In the genomic region with DNA sequence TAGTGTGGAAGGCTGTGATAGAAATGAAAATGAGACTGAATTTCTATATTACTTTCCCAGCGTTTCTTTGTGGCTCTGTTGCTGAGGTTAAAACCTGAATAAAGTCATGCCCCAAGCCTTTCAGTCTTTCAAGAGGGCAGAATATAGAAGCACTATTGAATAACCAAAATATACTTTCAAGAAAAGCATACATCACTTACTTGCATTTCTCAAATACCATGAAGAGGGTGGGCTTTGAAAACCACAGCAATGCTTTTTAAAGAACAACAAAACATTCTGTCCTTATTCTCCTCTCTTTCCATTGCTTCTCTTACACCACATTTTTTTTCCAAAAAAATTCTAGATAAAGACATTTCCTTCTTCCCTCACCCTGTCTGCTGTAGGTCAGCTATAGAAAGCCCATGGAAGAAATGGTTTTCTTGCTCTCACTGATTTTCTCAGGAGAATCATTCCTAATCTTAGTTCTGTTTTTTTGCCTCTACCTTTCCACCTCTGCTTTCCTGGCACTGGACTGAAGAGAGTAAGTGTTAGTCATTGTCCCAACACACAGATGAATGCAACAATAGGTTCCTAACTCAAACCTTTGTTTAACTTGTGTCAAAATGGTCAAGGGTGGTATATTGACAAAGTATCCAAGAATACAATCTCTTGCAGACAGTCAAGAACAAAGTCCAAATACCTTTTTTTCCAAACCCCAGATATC, we compare ENCODE assay signal across 21 cellular contexts. TPM values are rescaled to one million over a fixed set of nuclear protein-coding genes. Genes with fewer than 3 reads are reported as not detected.
DNase-seq lines count a peak whose midpoint lies in the region; ATAC-seq and TF ChIP-seq lines count a peak whose summit lies in the region.
"Had no signal": no experiment of that assay in that cellular context is flagged by ENCODE, and none has a peak within 500 bp of the region (broad histone marks: within the 10 kb centered on the region; RNA-seq: fewer than 3 reads in every experiment).

No MANE protein-coding gene starts in this region.

- DNase-seq in AG10803 (ENCODE audit: low read depth) (peak; percentile 34), M059J (ENCODE audit: low read depth) (peak; percentile 35), choroid plexus epithelial cell (ENCODE audit: low read depth) (peak; percentile 80), left colon (no peak), ascending aorta (ENCODE audit: low spot score in 2 of 2) (no peak), cerebellar nuclear complex (lab: John Stamatoyannopoulos, UW) (no peak)
- DNase-seq in stimulated activated CD4-positive, alpha-beta T cell treated with anti-CD3 and anti-CD28 coated beads, Interleukin-4, amount 100 ng/mL, for 1 hour: no peak
- DNase-seq: activated CD4-positive, alpha-beta T cell treated with anti-CD3 and anti-CD28 coated beads for 4 hours; activated naive CD8-positive, alpha-beta T cell treated with anti-CD3 and anti-CD28 coated beads for 36 hours; C1 segment of cervical spinal cord; central memory CD4-positive, alpha-beta T cell; effector CD8-positive, alpha-beta T cell; GF-D8; hippocampal formation; Kasumi-1; NCI-H1105; NCI-H524 treated with DMSO at 0.1 percent for 48 hours; Right ventricle myocardium superior; spleen; SW 1271 had no signal

- H3K4me1 ChIP-seq in ascending aorta: no peaks in the 10 kb centered on the region
- H3K4me1 ChIP-seq: spleen had no signal

- peak; percentile 88 for ATAC-seq in left colon
- no peak for ATAC-seq in GM21786 (IDR thresholded peaks at IDR 0.05; ENCODE audit: unreplicated experiment)

- intact Hi-C loops in left colon (cut with DNase I, micrococcal nuclease) (no loop called here), ascending aorta (cut with DNase I) (no loop called here)

- no peaks in the 10 kb centered on the region for H3K36me3 ChIP-seq in ascending aorta
- H3K36me3 ChIP-seq: spleen had no signal

- TF ChIP-seq CTCF in AG10803 (conservative IDR thresholded peaks at IDR 0.05; ENCODE audit: low read length) (no peak), choroid plexus epithelial cell (conservative IDR thresholded peaks at IDR 0.05; ENCODE audit: low read depth, low read length) (no peak), ascending aorta (IDR thresholded peaks at IDR 0.05) (no peak)

- H3K4me3 ChIP-seq in AG10803 (ENCODE audit: low read length): no peak overlapping the region
- no peak overlapping the region for H3K4me3 ChIP-seq in choroid plexus epithelial cell (ENCODE audit: low read depth, low read length)
- no peak overlapping the region for H3K4me3 ChIP-seq in ascending aorta
- H3K4me3 ChIP-seq: spleen had no signal

- H3K27ac ChIP-seq in ascending aorta: no peak overlapping the region
- H3K27ac ChIP-seq: spleen had no signal

- peaks cover 0 to 8% of the 10 kb centered on the region in 2 donors for H3K9me3 ChIP-seq in ascending aorta

- H3K27me3 ChIP-seq in ascending aorta: no peaks in the 10 kb centered on the region
- H3K27me3 ChIP-seq: spleen had no signal

RNA-seq across cellular contexts. Expression of a gene that starts 51.6 kb away (rescaled TPM):
- total RNA-seq in M059J (2014; rRNA removed; shearing (Covaris generic)): 4.5 and 7.6 TPM in 2 replicates
- 10 to 100 TPM; 20.3 to 25.3 TPM for total RNA-seq in left colon
- total RNA-seq in ascending aorta: 6.3 TPM

Comparison
In these comparisons a context has a peak if more than half of its experiments do, and no peak if none do; other contexts are left out.
1. DNase-seq: peak in AG10803 (single experiment), M059J (single experiment) and choroid plexus epithelial cell (single experiment); none in left colon (0 of 2), stimulated activated CD4-positive, alpha-beta T cell treated with anti-CD3 and anti-CD28 coated beads, Interleukin-4, amount 100 ng/mL, for 1 hour (single experiment), ascending aorta (0 of 2) and cerebellar nuclear complex (0 of 2).